13 cellular contexts compared by ENCODE assay signal in genomic region chr1:110628356-110629105, GRCh38. TPM values are rescaled to one million over a fixed set of nuclear protein-coding genes. Genes with fewer than 3 reads are reported as not detected.
"Had no signal": no experiment of that assay in that cellular context is flagged by ENCODE, and none has a peak within 500 bp of the region (broad histone marks: within the 10 kb centered on the region; RNA-seq: fewer than 3 reads in every experiment).

No MANE protein-coding gene starts in this region.

- ATAC-seq: activated CD4-positive, CD25-positive, alpha-beta regulatory T cell treated with anti-CD3 and anti-CD28 coated beads, Interleukin-2, amount 50 U/mL, for 24 hours; heart left ventricle; psoas muscle; sciatic nerve had no signal

- DNase-seq: effector CD4-positive, alpha-beta T cell; heart left ventricle; occipital lobe; psoas muscle; stimulated activated naive CD4-positive, alpha-beta T cell treated with Interleukin-2 at 50 U/mL for 16 hours; upper lobe of left lung had no signal

- H3K4me1 Mint-ChIP-seq: nephron had no signal

- H3K4me1 ChIP-seq: psoas muscle had no signal

- H3K27ac Mint-ChIP-seq: nephron had no signal

- H3K27me3 ChIP-seq: upper lobe of left lung had no signal

- H3K9me3 Mint-ChIP-seq: nephron had no signal

- FAIRE-seq: astrocyte, frontal cortex had no signal

- H3K4me3 Mint-ChIP-seq: nephron had no signal

- H3K9me3 ChIP-seq: psoas muscle, upper lobe of left lung had no signal

- H3K27ac ChIP-seq: psoas muscle, upper lobe of left lung had no signal

- H3K36me3 ChIP-seq: heart left ventricle, upper lobe of left lung had no signal

- H3K4me3 ChIP-seq: heart left ventricle, psoas muscle, upper lobe of left lung had no signal

RNA-seq across cellular contexts. Expression of gene KCNA2, which starts 22.4 kb away (rescaled TPM):
- total RNA-seq: lung microvascular endothelial cell had no signal
- polyA plus RNA-seq: fibroblast of lung had no signal

RNA-seq across cellular contexts. Expression of gene KCNA3, which starts 46.2 kb away (rescaled TPM):
- total RNA-seq: lung microvascular endothelial cell had no signal
- polyA plus RNA-seq: psoas muscle had no signal
